In the genomic region with DNA sequence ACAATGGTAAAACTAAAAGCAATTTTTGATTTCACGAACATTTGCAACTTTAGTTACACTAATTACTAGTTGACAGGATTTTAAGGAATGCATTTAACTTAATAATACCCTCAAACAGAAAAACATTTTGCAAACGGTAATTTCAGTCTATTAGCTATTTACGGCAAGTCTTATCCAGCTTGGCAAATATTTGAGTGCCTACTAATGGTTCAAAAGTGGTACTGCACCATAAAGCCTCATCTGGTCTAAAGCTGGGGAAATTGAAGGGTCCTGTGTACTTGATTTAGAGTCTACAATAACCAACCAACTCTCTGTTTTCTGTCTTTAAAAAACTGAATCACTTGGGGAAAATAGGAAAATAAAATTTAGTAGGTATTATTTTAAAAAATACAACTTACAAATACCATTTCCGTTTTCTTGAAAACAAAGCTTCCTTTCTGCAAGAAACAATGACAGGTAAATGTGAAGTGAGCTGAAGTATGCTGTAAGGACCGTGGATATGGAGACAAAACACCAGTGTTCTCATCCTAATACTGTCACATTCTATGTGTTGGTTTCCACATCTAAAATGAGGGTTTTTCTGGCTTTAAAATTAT, we compare ENCODE assay signal across 8 cellular contexts.
A peak's percentile ranks its signal among the peaks of the same experiment; 100 is the strongest.
DNase-seq lines count a peak whose midpoint lies in the region; ATAC-seq and TF ChIP-seq lines count a peak whose summit lies in the region.

No MANE protein-coding gene starts in this region.

- H3K4me1 ChIP-seq in CD8-positive, alpha-beta T cell (ENCODE audit: insufficient read depth, low read length), result no peaks in the 10 kb centered on the region
- H3K4me1 ChIP-seq in OCI-LY1 (ENCODE audit: insufficient read depth, low read length, severe bottlenecking) (peaks cover 8% of the 10 kb centered on the region), esophagus muscularis mucosa (no peaks in the 10 kb centered on the region), skeletal muscle satellite cell (ENCODE audit: control insufficient read depth, insufficient read depth, low read length) (no peaks in the 10 kb centered on the region)

- no peaks in the 10 kb centered on the region for H3K36me3 Mint-ChIP-seq in CD8-positive, alpha-beta T cell
- no peaks in the 10 kb centered on the region for H3K36me3 Mint-ChIP-seq in activated CD4-positive, alpha-beta T cell treated with anti-CD3 and anti-CD28 coated beads, Interleukin-2, amount 10 ng/mL, durations not matched to agents 24 days and 14 days (ENCODE audit: low read depth)

- no peaks in the 10 kb centered on the region for H3K36me3 ChIP-seq in CD8-positive, alpha-beta T cell (ENCODE audit: insufficient read depth, low read length)
- no peaks in the 10 kb centered on the region for H3K36me3 ChIP-seq in OCI-LY1 (ENCODE audit: insufficient read depth, low read length)
- no peaks in the 10 kb centered on the region for H3K36me3 ChIP-seq in esophagus muscularis mucosa
- no peaks in the 10 kb centered on the region for H3K36me3 ChIP-seq in skeletal muscle satellite cell (ENCODE audit: insufficient read depth, low read length)

- H3K4me3 Mint-ChIP-seq in CD8-positive, alpha-beta T cell, result no peak overlapping the region
- H3K4me3 Mint-ChIP-seq in activated CD4-positive, alpha-beta T cell treated with anti-CD3 and anti-CD28 coated beads, Interleukin-2, amount 10 ng/mL, durations not matched to agents 24 days and 14 days, result no peak overlapping the region

- no peaks in the 10 kb centered on the region for H4K20me1 ChIP-seq in OCI-LY1 (ENCODE audit: insufficient read depth, low read length)

- DNase-seq in CD8-positive, alpha-beta T cell, result no peak
- DNase-seq in esophagus muscularis mucosa (ENCODE audit: extremely low spot score), result no peak
- no peak for DNase-seq in activated CD4-positive, alpha-beta T cell treated with anti-CD3 and anti-CD28 coated beads, Interleukin-2, amount 10 ng/mL, durations not matched to agents 24 days and 14 days
- no peak for DNase-seq in activated CD4-positive, CD25-positive, alpha-beta regulatory T cell treated with anti-CD3 and anti-CD28 coated beads, Interleukin-2, amount 50 U/mL, for 72 hours

- H3K9me3 Mint-ChIP-seq in CD8-positive, alpha-beta T cell, result no peaks in the 10 kb centered on the region
- no peaks in the 10 kb centered on the region for H3K9me3 Mint-ChIP-seq in activated CD4-positive, alpha-beta T cell treated with anti-CD3 and anti-CD28 coated beads, Interleukin-2, amount 10 ng/mL, durations not matched to agents 24 days and 14 days

- H3K27me3 Mint-ChIP-seq in CD8-positive, alpha-beta T cell (ENCODE audit: low read depth), result peaks cover 15% of the 10 kb centered on the region
- H3K27me3 Mint-ChIP-seq in activated CD4-positive, alpha-beta T cell treated with anti-CD3 and anti-CD28 coated beads, Interleukin-2, amount 10 ng/mL, durations not matched to agents 24 days and 14 days, result peaks cover 19% of the 10 kb centered on the region

- no peaks in the 10 kb centered on the region for H3K4me1 Mint-ChIP-seq in CD8-positive, alpha-beta T cell (ENCODE audit: low read depth)
- H3K4me1 Mint-ChIP-seq in activated CD4-positive, alpha-beta T cell treated with anti-CD3 and anti-CD28 coated beads, Interleukin-2, amount 10 ng/mL, durations not matched to agents 24 days and 14 days, result no peaks in the 10 kb centered on the region

- no peak overlapping the region for H3K27ac Mint-ChIP-seq in CD8-positive, alpha-beta T cell
- no peak overlapping the region for H3K27ac Mint-ChIP-seq in activated CD4-positive, alpha-beta T cell treated with anti-CD3 and anti-CD28 coated beads, Interleukin-2, amount 10 ng/mL, durations not matched to agents 24 days and 14 days

- CTCF ChIA-PET in CD8-positive, alpha-beta T cell (lab: Charles Lee), result interaction anchor here (1.1 kb wide), 1 partner anchor 143 kb away, joined by 3 read pairs; a partner anchor contains a TSS

- no peaks in the 10 kb centered on the region for H3K27me3 ChIP-seq in CD8-positive, alpha-beta T cell (ENCODE audit: insufficient read depth, low read length)
- no peaks in the 10 kb centered on the region for H3K27me3 ChIP-seq in OCI-LY1 (ENCODE audit: insufficient read depth, low read length)
- H3K27me3 ChIP-seq in esophagus muscularis mucosa, result no peaks in the 10 kb centered on the region
- peaks cover 9% of the 10 kb centered on the region for H3K27me3 ChIP-seq in skeletal muscle satellite cell (ENCODE audit: control insufficient read depth, insufficient read depth, low read length)

- WGBS in esophagus muscularis mucosa, result 40% methylated on average over 5 of the region's 5 CpGs

- TF ChIP-seq EP300 in esophagus muscularis mucosa (IDR thresholded peaks at IDR 0.05), result no peak

- no peaks in the 10 kb centered on the region for H3K9me3 ChIP-seq in CD8-positive, alpha-beta T cell (ENCODE audit: low read length)
- H3K9me3 ChIP-seq in OCI-LY1 (ENCODE audit: low read length), result no peaks in the 10 kb centered on the region
- H3K9me3 ChIP-seq in esophagus muscularis mucosa, result no peaks in the 10 kb centered on the region
- H3K9me3 ChIP-seq in skeletal muscle satellite cell (replicated peaks; ENCODE audit: low read length), result no peaks in the 10 kb centered on the region

- no peak overlapping the region for H3K4me3 ChIP-seq in CD8-positive, alpha-beta T cell (ENCODE audit: low read depth, low read length)
- H3K4me3 ChIP-seq in OCI-LY1 (ENCODE audit: low read depth, low read length, poor library complexity, severe bottlenecking) (no peak overlapping the region), esophagus muscularis mucosa (no peak overlapping the region), skeletal muscle satellite cell (ENCODE audit: low read length) (no peak overlapping the region)

- intact Hi-C loops in CD8-positive, alpha-beta T cell (cut with DNase I, micrococcal nuclease), result no loop called here
- intact Hi-C loops in esophagus muscularis mucosa (cut with DNase I), result no loop called here
- intact Hi-C loops in activated CD4-positive, alpha-beta T cell treated with anti-CD3 and anti-CD28 coated beads, Interleukin-2, amount 10 ng/mL, durations not matched to agents 24 days and 14 days (cut with micrococcal nuclease), result no loop called here

- no peaks in the 10 kb centered on the region for H3K9me2 ChIP-seq in OCI-LY1 (ENCODE audit: low read depth, low read length)

- no peak overlapping the region for H3K4me2 ChIP-seq in OCI-LY1 (ENCODE audit: low read length)
- H3K4me2 ChIP-seq in skeletal muscle satellite cell (ENCODE audit: low read length), result peak overlapping the region; percentile 46

- peak; percentile 48 for ATAC-seq in CD8-positive, alpha-beta T cell
- peak; percentile 76 for ATAC-seq in GM18907 (IDR thresholded peaks at IDR 0.05; ENCODE audit: unreplicated experiment)
- peak; percentile 77 for ATAC-seq in HG03378 (IDR thresholded peaks at IDR 0.05; ENCODE audit: unreplicated experiment)

- H3K27ac ChIP-seq in CD8-positive, alpha-beta T cell (ENCODE audit: low read depth, low read length), result no peak overlapping the region
- H3K27ac ChIP-seq in OCI-LY1 (ENCODE audit: low read depth, low read length, poor library complexity, severe bottlenecking), result no peak overlapping the region
- no peak overlapping the region for H3K27ac ChIP-seq in esophagus muscularis mucosa (replicated peaks in 1 of 4)

- H3K9ac ChIP-seq in OCI-LY1 (ENCODE audit: low read length) (no peak overlapping the region), skeletal muscle satellite cell (ENCODE audit: low read depth, low read length) (no peak overlapping the region)

- H2AFZ ChIP-seq in OCI-LY1 (ENCODE audit: low read length), result no peak overlapping the region

- POLR2A ChIA-PET in CD8-positive, alpha-beta T cell (lab: Charles Lee), result no interaction called here

- H3F3A ChIP-seq in OCI-LY1 (ENCODE audit: insufficient read depth, low read length), result no peaks in the 10 kb centered on the region

- peak; percentile 60 for TF ChIP-seq CTCF in CD8-positive, alpha-beta T cell (IDR thresholded peaks at IDR 0.05)
- TF ChIP-seq CTCF in OCI-LY1 (IDR thresholded peaks at IDR 0.05; ENCODE audit: low read length), result peak; percentile 95
- peak in 2 of 3 experiments; percentile 33 to 59 for TF ChIP-seq CTCF in esophagus muscularis mucosa (IDR thresholded peaks at IDR 0.05)

- no peak for TF ChIP-seq POLR2A in esophagus muscularis mucosa (IDR thresholded peaks at IDR 0.05; ENCODE audit: low read depth)

- no peaks in the 10 kb centered on the region for H3K79me2 ChIP-seq in OCI-LY1 (ENCODE audit: insufficient read depth, low read length)
